ENCODE assay signal across 5 cellular contexts in the genomic region with DNA sequence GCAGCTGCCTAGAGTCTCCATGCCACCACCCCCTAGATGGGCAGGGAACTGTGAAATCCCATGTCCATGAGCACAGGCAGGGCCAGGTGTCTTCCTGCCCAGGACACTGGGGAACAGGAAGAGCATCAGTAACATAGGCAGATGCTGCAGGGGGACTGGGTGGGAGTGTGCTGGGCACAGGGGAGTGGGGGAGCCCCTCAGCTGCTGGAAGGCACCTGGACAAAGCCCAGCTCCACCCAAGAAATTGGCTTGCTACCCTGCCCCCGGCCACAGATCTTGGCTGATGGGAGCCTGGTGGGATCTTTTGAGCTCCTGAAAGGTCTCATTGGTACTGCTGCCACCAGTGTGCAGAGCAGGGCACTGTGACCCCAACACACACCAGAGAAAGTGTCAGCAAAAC.
"Had no signal": no experiment of that assay in that cellular context is flagged by ENCODE, and none has a peak within 500 bp of the region (broad histone marks: within the 10 kb centered on the region; RNA-seq: fewer than 3 reads in every experiment).

No MANE protein-coding gene starts in this region.

- H3K4me2 ChIP-seq: GM23338 had no signal

- DNase-seq: H9, HCEC 1CT had no signal

- H3K4me3 ChIP-seq: GM23338 had no signal

- ATAC-seq: GM23338, HepG2 had no signal

- H3K27ac ChIP-seq: HL-60 had no signal

- H2AFZ ChIP-seq: GM23338 had no signal
